ENCODE assay signal across 31 cellular contexts in the genomic region with DNA sequence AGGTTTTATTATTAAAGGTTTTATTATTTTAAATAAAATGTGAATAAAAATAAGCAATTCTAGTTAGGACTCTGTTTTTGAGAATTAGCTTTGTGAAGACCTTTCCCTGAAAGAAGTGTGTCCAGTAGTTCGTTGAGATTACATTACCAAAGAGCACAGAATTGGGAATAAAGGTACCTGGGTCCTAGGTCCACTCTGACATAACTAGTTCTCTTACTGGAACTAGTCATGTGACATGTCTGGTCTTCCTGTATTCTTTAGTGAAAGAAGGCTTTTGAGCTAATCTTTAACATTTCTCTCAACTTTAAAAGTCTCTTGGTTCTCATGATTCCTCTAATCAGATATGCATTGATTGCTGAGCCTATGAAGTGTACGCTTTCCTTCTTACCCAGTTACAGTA.
"Had no signal": no experiment of that assay in that cellular context is flagged by ENCODE, and none has a peak within 500 bp of the region (broad histone marks: within the 10 kb centered on the region; RNA-seq: fewer than 3 reads in every experiment).

No MANE protein-coding gene starts in this region.

- H3K27ac Mint-ChIP-seq: activated CD4-positive, alpha-beta memory T cell treated with anti-CD3 and anti-CD28 coated beads, Interleukin-2, amount 10 ng/mL, durations not matched to agents 7 days and 5 days; activated CD4-positive, alpha-beta T cell treated with anti-CD3 and anti-CD28 coated beads, Interleukin-2, amount 10 ng/mL, durations not matched to agents 7 days and 5 days; activated naive CD8-positive, alpha-beta T cell; activated T-cell treated with anti-CD3 and anti-CD28 coated beads, Interleukin-2, amount 50 U/mL, for 24 hours; activated T-cell treated with anti-CD3 and anti-CD28 coated beads, Interleukin-2, amount 50 U/mL, for 72 hours; dendritic cell treated with granulocyte-macrophage colony-stimulating factor and Interleukin-4, amounts not matched to agents 40 ng/mL and 50 ng/mL, for 4 days; endodermal cell had no signal

- H3K27ac ChIP-seq: brain microvascular endothelial cell, coronary artery, dorsolateral prefrontal cortex, esophagus muscularis mucosa, foreskin keratinocyte, gastrocnemius medialis, heart left ventricle had no signal

- H3K27me3 ChIP-seq: brain microvascular endothelial cell, dorsolateral prefrontal cortex, esophagus muscularis mucosa, foreskin keratinocyte, gastrocnemius medialis, heart left ventricle had no signal

- H3K4me3 Mint-ChIP-seq: activated CD4-positive, alpha-beta memory T cell treated with anti-CD3 and anti-CD28 coated beads, Interleukin-2, amount 10 ng/mL, durations not matched to agents 7 days and 5 days; activated CD4-positive, alpha-beta T cell treated with anti-CD3 and anti-CD28 coated beads, Interleukin-2, amount 10 ng/mL, durations not matched to agents 7 days and 5 days; activated naive CD8-positive, alpha-beta T cell; activated T-cell treated with anti-CD3 and anti-CD28 coated beads, Interleukin-2, amount 50 U/mL, for 24 hours; activated T-cell treated with anti-CD3 and anti-CD28 coated beads, Interleukin-2, amount 50 U/mL, for 72 hours; central memory CD8-positive, alpha-beta T cell; dendritic cell treated with granulocyte-macrophage colony-stimulating factor and Interleukin-4, amounts not matched to agents 40 ng/mL and 50 ng/mL, for 4 days; endodermal cell had no signal

- FAIRE-seq: astrocyte, bronchial epithelial cell had no signal

- H3K9me3 Mint-ChIP-seq: activated CD4-positive, alpha-beta memory T cell treated with anti-CD3 and anti-CD28 coated beads, Interleukin-2, amount 10 ng/mL, durations not matched to agents 7 days and 5 days; activated CD4-positive, alpha-beta T cell treated with anti-CD3 and anti-CD28 coated beads, Interleukin-2, amount 10 ng/mL, durations not matched to agents 7 days and 5 days; activated T-cell treated with anti-CD3 and anti-CD28 coated beads, Interleukin-2, amount 50 U/mL, for 24 hours; dendritic cell treated with granulocyte-macrophage colony-stimulating factor and Interleukin-4, amounts not matched to agents 40 ng/mL and 50 ng/mL, for 4 days had no signal

- H3K4me1 Mint-ChIP-seq: activated CD4-positive, alpha-beta memory T cell treated with anti-CD3 and anti-CD28 coated beads, Interleukin-2, amount 10 ng/mL, durations not matched to agents 7 days and 5 days; activated CD4-positive, alpha-beta T cell treated with anti-CD3 and anti-CD28 coated beads, Interleukin-2, amount 10 ng/mL, durations not matched to agents 7 days and 5 days; central memory CD8-positive, alpha-beta T cell had no signal

- DNase-seq: activated CD4-positive, alpha-beta memory T cell treated with anti-CD3 and anti-CD28 coated beads, Interleukin-2, amount 10 ng/mL, durations not matched to agents 7 days and 5 days; activated CD4-positive, alpha-beta T cell treated with anti-CD3 and anti-CD28 coated beads for 1 hour; activated CD4-positive, alpha-beta T cell treated with anti-CD3 and anti-CD28 coated beads for 4 hours; activated CD4-positive, alpha-beta T cell treated with anti-CD3 and anti-CD28 coated beads, Interleukin-2, amount 10 ng/mL, durations not matched to agents 7 days and 5 days; activated CD4-positive, alpha-beta T cell treated with anti-CD3 and anti-CD28 coated beads, Interleukin-2, amount 50 U/mL, for 4 hours; activated CD8-positive, alpha-beta memory T cell treated with anti-CD3 and anti-CD28 coated beads, Interleukin-2, amount 50 U/mL, for 48 hours; activated gamma-delta T cell; activated naive CD4-positive, alpha-beta T cell treated with anti-CD3 and anti-CD28 coated beads, Interleukin-2, amount 50 U/mL, for 16 hours; activated naive CD4-positive, alpha-beta T cell treated with Interleukin-2 at 50 U/mL for 16 hours; activated T-cell treated with anti-CD3 and anti-CD28 coated beads for 4 hours; activated T-cell treated with anti-CD3 and anti-CD28 coated beads, Interleukin-2, amount 50 U/mL, for 24 hours; activated T-cell treated with anti-CD3 and anti-CD28 coated beads, Interleukin-2, amount 50 U/mL, for 72 hours; amniotic stem cell; anterior cingulate cortex; brain microvascular endothelial cell; dorsolateral prefrontal cortex; effector memory CD4-positive, alpha-beta T cell; endodermal cell; erythroblast; foreskin keratinocyte; gastrocnemius medialis; glutamatergic neuron; heart left ventricle; T-helper 2 cell had no signal

- H3K4me1 ChIP-seq: esophagus muscularis mucosa, foreskin keratinocyte, gastrocnemius medialis, heart left ventricle had no signal

- H3K36me3 Mint-ChIP-seq: activated naive CD8-positive, alpha-beta T cell had no signal

- H3K9me3 ChIP-seq: esophagus muscularis mucosa, gastrocnemius medialis had no signal

- H3K27me3 Mint-ChIP-seq: activated CD4-positive, alpha-beta memory T cell treated with anti-CD3 and anti-CD28 coated beads, Interleukin-2, amount 10 ng/mL, durations not matched to agents 7 days and 5 days; activated CD4-positive, alpha-beta T cell treated with anti-CD3 and anti-CD28 coated beads, Interleukin-2, amount 10 ng/mL, durations not matched to agents 7 days and 5 days; activated naive CD8-positive, alpha-beta T cell; activated T-cell treated with anti-CD3 and anti-CD28 coated beads, Interleukin-2, amount 50 U/mL, for 24 hours; central memory CD8-positive, alpha-beta T cell; dendritic cell treated with granulocyte-macrophage colony-stimulating factor and Interleukin-4, amounts not matched to agents 40 ng/mL and 50 ng/mL, for 4 days had no signal

- ATAC-seq: activated T-cell treated with anti-CD3 and anti-CD28 coated beads, Interleukin-2, amount 50 U/mL, for 72 hours; foreskin keratinocyte; gastrocnemius medialis; heart left ventricle had no signal

- H3K36me3 ChIP-seq: brain microvascular endothelial cell, esophagus muscularis mucosa, gastrocnemius medialis, heart left ventricle had no signal

- H3K4me3 ChIP-seq: coronary artery, dorsolateral prefrontal cortex, esophagus muscularis mucosa, gastrocnemius medialis, heart left ventricle had no signal
